ENCODE assay signal across 25 cellular contexts in the genomic region with DNA sequence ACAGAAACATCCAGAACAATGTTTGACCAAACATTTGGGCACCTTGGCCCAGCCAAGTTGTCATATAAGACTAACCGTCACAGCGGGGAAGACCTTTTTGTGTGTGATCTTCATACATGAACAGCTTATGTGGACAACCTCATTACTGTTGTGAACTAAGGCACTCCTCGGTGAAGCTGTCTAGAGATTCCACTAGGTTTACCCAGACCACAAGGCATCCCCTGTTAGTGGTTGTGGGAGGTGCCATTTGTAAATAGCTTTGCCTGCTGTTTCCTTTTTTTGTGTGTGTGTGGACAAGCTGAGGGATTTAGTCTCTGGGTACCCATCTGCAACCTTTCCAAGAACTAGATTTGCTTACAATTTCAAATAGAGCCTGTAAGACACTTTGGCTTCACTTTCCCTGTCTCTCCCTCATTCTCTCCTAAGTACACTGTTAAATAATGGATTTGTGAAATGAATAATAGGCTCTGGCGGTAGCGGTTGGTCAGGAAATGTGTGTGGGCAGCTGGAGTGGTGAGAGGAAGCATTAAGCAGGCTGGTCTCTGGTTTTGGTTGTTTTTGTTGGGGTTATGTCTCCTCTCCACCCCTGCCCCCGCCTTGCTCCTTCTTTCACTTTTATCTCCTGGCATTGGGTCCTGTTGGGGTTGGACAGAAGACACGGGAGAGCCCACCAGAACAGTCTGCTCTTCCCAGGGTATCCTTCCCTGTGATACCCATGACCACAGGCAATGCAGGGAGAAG.
DNase-seq lines count a peak whose midpoint lies in the region; ATAC-seq, FAIRE-seq and TF ChIP-seq lines count a peak whose summit lies in the region.
"Had no signal": no experiment of that assay in that cellular context is flagged by ENCODE, and none has a peak within 500 bp of the region (broad histone marks: within the 10 kb centered on the region; RNA-seq: fewer than 3 reads in every experiment).

No MANE protein-coding gene starts in this region.

- peak; percentile 45 for ATAC-seq in activated CD8-positive, alpha-beta memory T cell treated with anti-CD3 and anti-CD28 coated beads, Interleukin-2, amount 10 ng/mL, durations not matched to agents 7 days and 5 days
- no peak for ATAC-seq in HG03097 (IDR thresholded peaks at IDR 0.05; ENCODE audit: low FRiP score, unreplicated experiment)
- ATAC-seq: GM23338, K562, mucosa of descending colon, right lobe of liver had no signal

- H3K9me3 ChIP-seq in smooth muscle cell (replicated peaks; ENCODE audit: low read depth), result no peaks in the 10 kb centered on the region
- H3K9me3 ChIP-seq: mucosa of descending colon, right lobe of liver had no signal

- H3K36me3 ChIP-seq in smooth muscle cell (ENCODE audit: low read depth), result no peaks in the 10 kb centered on the region
- H3K36me3 ChIP-seq: neural progenitor cell, right lobe of liver had no signal

- no peak overlapping the region for H3K27ac ChIP-seq in smooth muscle cell (ENCODE audit: low read depth)
- H3K27ac ChIP-seq: neural progenitor cell, right lobe of liver had no signal

- peaks cover 26% of the 10 kb centered on the region for H3K27me3 ChIP-seq in smooth muscle cell (ENCODE audit: low read depth)
- H3K27me3 ChIP-seq: neural progenitor cell, right lobe of liver had no signal

- no peaks in the 10 kb centered on the region for H3K79me2 ChIP-seq in smooth muscle cell (ENCODE audit: low read depth)

- no peak overlapping the region for H2AFZ ChIP-seq in smooth muscle cell (ENCODE audit: low read depth)
- H2AFZ ChIP-seq: GM23338, neural progenitor cell had no signal

- peaks cover 2% of the 10 kb centered on the region for H3K9me3 Mint-ChIP-seq in activated CD8-positive, alpha-beta memory T cell treated with anti-CD3 and anti-CD28 coated beads, Interleukin-2, amount 10 ng/mL, durations not matched to agents 7 days and 5 days (ENCODE audit: low read depth)
- peaks cover 8% of the 10 kb centered on the region for H3K9me3 Mint-ChIP-seq in T-helper 2 cell treated with Interferon-gamma antibody and Interleukin-4, amounts not matched to agents 5 μg/mL and 100 μg/mL, for 36 hours
- H3K9me3 Mint-ChIP-seq in activated T-cell treated with anti-CD3 and anti-CD28 coated beads, Interleukin-2, amount 50 U/mL, for 24 hours, result no peaks in the 10 kb centered on the region
- H3K9me3 Mint-ChIP-seq: activated B cell treated with CpG ODN at 0.5 μM for 24 hours; activated naive CD4-positive, alpha-beta T cell treated with anti-CD3 and anti-CD28 coated beads for 36 hours; neural progenitor cell had no signal

- peak overlapping the region; percentile 63 for H3K27ac Mint-ChIP-seq in activated CD8-positive, alpha-beta memory T cell treated with anti-CD3 and anti-CD28 coated beads, Interleukin-2, amount 10 ng/mL, durations not matched to agents 7 days and 5 days
- H3K27ac Mint-ChIP-seq in T-helper 2 cell treated with Interferon-gamma antibody and Interleukin-4, amounts not matched to agents 5 μg/mL and 100 μg/mL, for 36 hours, result peak overlapping the region; percentile 56
- no peak overlapping the region for H3K27ac Mint-ChIP-seq in activated T-cell treated with anti-CD3 and anti-CD28 coated beads, Interleukin-2, amount 50 U/mL, for 24 hours
- H3K27ac Mint-ChIP-seq: activated B cell treated with CpG ODN at 0.5 μM for 24 hours; activated naive CD4-positive, alpha-beta T cell treated with anti-CD3 and anti-CD28 coated beads for 36 hours; GM23338; neural progenitor cell had no signal

- WGBS in smooth muscle cell (ENCODE audit: low lambda C conversion rate), result 53% methylated on average over 7 of the region's 7 CpGs

- H3K4me3 ChIP-seq in smooth muscle cell, result no peak overlapping the region
- H3K4me3 ChIP-seq: GM23338, K562, lung, mucosa of descending colon, neural progenitor cell, right lobe of liver had no signal

- no peaks in the 10 kb centered on the region for H3K4me1 ChIP-seq in smooth muscle cell (ENCODE audit: low read depth)
- H3K4me1 ChIP-seq: neural progenitor cell, right lobe of liver had no signal

- peak overlapping the region; percentile 28 for H3K4me2 ChIP-seq in smooth muscle cell
- H3K4me2 ChIP-seq: GM23338, neural progenitor cell had no signal

- peak overlapping the region; percentile 18 for H3K4me3 Mint-ChIP-seq in activated CD8-positive, alpha-beta memory T cell treated with anti-CD3 and anti-CD28 coated beads, Interleukin-2, amount 10 ng/mL, durations not matched to agents 7 days and 5 days
- H3K4me3 Mint-ChIP-seq in T-helper 2 cell treated with Interferon-gamma antibody and Interleukin-4, amounts not matched to agents 5 μg/mL and 100 μg/mL, for 36 hours, result peak overlapping the region; percentile 28
- H3K4me3 Mint-ChIP-seq in activated T-cell treated with anti-CD3 and anti-CD28 coated beads, Interleukin-2, amount 50 U/mL, for 24 hours, result no peak overlapping the region
- H3K4me3 Mint-ChIP-seq: activated B cell treated with CpG ODN at 0.5 μM for 24 hours; activated naive CD4-positive, alpha-beta T cell treated with anti-CD3 and anti-CD28 coated beads for 36 hours; CD4-positive, CD25-positive, alpha-beta regulatory T cell; GM23338; neural progenitor cell had no signal

- CTCF ChIA-PET in activated CD8-positive, alpha-beta memory T cell treated with anti-CD3 and anti-CD28 coated beads, Interleukin-2, amount 10 ng/mL, durations not matched to agents 7 days and 5 days (lab: Charles Lee), result interaction anchor here (2.9 kb wide), 1 partner anchor 12 kb away, joined by 6 read pairs; no protein-coding TSS in a partner anchor

- no peak for FAIRE-seq in GM19239 (lab: Jason Lieb, UNC)
- FAIRE-seq: K562 had no signal

- no peaks in the 10 kb centered on the region for H3K36me3 Mint-ChIP-seq in activated CD8-positive, alpha-beta memory T cell treated with anti-CD3 and anti-CD28 coated beads, Interleukin-2, amount 10 ng/mL, durations not matched to agents 7 days and 5 days
- H3K36me3 Mint-ChIP-seq in T-helper 2 cell treated with Interferon-gamma antibody and Interleukin-4, amounts not matched to agents 5 μg/mL and 100 μg/mL, for 36 hours (ENCODE audit: low read depth), result no peaks in the 10 kb centered on the region
- no peaks in the 10 kb centered on the region for H3K36me3 Mint-ChIP-seq in activated T-cell treated with anti-CD3 and anti-CD28 coated beads, Interleukin-2, amount 50 U/mL, for 24 hours (ENCODE audit: low read depth)
- H3K36me3 Mint-ChIP-seq: CD4-positive, CD25-positive, alpha-beta regulatory T cell; neural progenitor cell had no signal

- no peaks in the 10 kb centered on the region for H4K20me1 ChIP-seq in smooth muscle cell (ENCODE audit: low read depth)

- no peak overlapping the region for H3K9ac ChIP-seq in smooth muscle cell (ENCODE audit: low read depth)
- H3K9ac ChIP-seq: neural progenitor cell had no signal

- no peak for TF ChIP-seq CTCF in smooth muscle cell (IDR thresholded peaks at IDR 0.05; ENCODE audit: borderline replicate concordance, insufficient read depth, poor library complexity, severe bottlenecking)

- no peaks in the 10 kb centered on the region for H3K27me3 Mint-ChIP-seq in activated CD8-positive, alpha-beta memory T cell treated with anti-CD3 and anti-CD28 coated beads, Interleukin-2, amount 10 ng/mL, durations not matched to agents 7 days and 5 days
- no peaks in the 10 kb centered on the region for H3K27me3 Mint-ChIP-seq in T-helper 2 cell treated with Interferon-gamma antibody and Interleukin-4, amounts not matched to agents 5 μg/mL and 100 μg/mL, for 36 hours (ENCODE audit: low read depth)
- H3K27me3 Mint-ChIP-seq in activated T-cell treated with anti-CD3 and anti-CD28 coated beads, Interleukin-2, amount 50 U/mL, for 24 hours, result no peaks in the 10 kb centered on the region
- H3K27me3 Mint-ChIP-seq: activated B cell treated with CpG ODN at 0.5 μM for 24 hours; CD4-positive, CD25-positive, alpha-beta regulatory T cell had no signal

- peak; percentile 46 for DNase-seq in activated CD8-positive, alpha-beta memory T cell treated with anti-CD3 and anti-CD28 coated beads, Interleukin-2, amount 10 ng/mL, durations not matched to agents 7 days and 5 days
- DNase-seq in activated CD8-positive, alpha-beta memory T cell treated with anti-CD3 and anti-CD28 coated beads for 24 hours, result no peak
- DNase-seq in H4 (ENCODE audit: low spot score), result peak; percentile 52
- DNase-seq in T-helper 2 cell treated with Interferon-gamma antibody and Interleukin-4, amounts not matched to agents 5 μg/mL and 100 μg/mL, for 36 hours (ENCODE audit: low spot score), result no peak
- no peak for DNase-seq in smooth muscle cell (lab: John Stamatoyannopoulos, UW; ENCODE audit: unreplicated experiment)
- DNase-seq in GM19239 (ENCODE audit: insufficient read length, low spot score), result no peak
- no peak for DNase-seq in activated T-cell treated with anti-CD3 and anti-CD28 coated beads, Interleukin-2, amount 50 U/mL, for 24 hours
- DNase-seq: activated B cell treated with CpG ODN at 0.5 μM for 24 hours; activated naive CD4-positive, alpha-beta T cell treated with anti-CD3 and anti-CD28 coated beads for 36 hours; activated T-cell treated with anti-CD3 and anti-CD28 coated beads, Interleukin-2, amount 50 U/mL, for 48 hours; CD4-positive, CD25-positive, alpha-beta regulatory T cell; dermis blood vessel endothelial cell; DMS 273 treated with DMSO at 0.1 percent for 48 hours; GDM1; mucosa of descending colon; NCI-H1694; NCI-H524 treated with DMSO at 0.1 percent for 48 hours; right lobe of liver; stimulated activated CD4-positive, alpha-beta T cell treated with anti-CD3 and anti-CD28 coated beads, Interleukin-4, amount 100 ng/mL, for 4 hours; stimulated activated naive CD4-positive, alpha-beta T cell treated with Interleukin-2 at 50 U/mL for 16 hours had no signal

- no peaks in the 10 kb centered on the region for H3F3A ChIP-seq in smooth muscle cell (ENCODE audit: low read depth)

- H3K4me1 Mint-ChIP-seq in activated CD8-positive, alpha-beta memory T cell treated with anti-CD3 and anti-CD28 coated beads, Interleukin-2, amount 10 ng/mL, durations not matched to agents 7 days and 5 days, result peaks cover 20% of the 10 kb centered on the region
- H3K4me1 Mint-ChIP-seq in T-helper 2 cell treated with Interferon-gamma antibody and Interleukin-4, amounts not matched to agents 5 μg/mL and 100 μg/mL, for 36 hours (ENCODE audit: low read depth), result peaks cover 21% of the 10 kb centered on the region
- H3K4me1 Mint-ChIP-seq in activated T-cell treated with anti-CD3 and anti-CD28 coated beads, Interleukin-2, amount 50 U/mL, for 24 hours (ENCODE audit: low read depth), result peaks cover 7% of the 10 kb centered on the region
- H3K4me1 Mint-ChIP-seq: activated B cell treated with CpG ODN at 0.5 μM for 24 hours, GM23338, neural progenitor cell had no signal

Comparison
In these comparisons a context has a peak if more than half of its experiments do, and no peak if none do; other contexts are left out.
1. DNase-seq: peak in activated CD8-positive, alpha-beta memory T cell treated with anti-CD3 and anti-CD28 coated beads, Interleukin-2, amount 10 ng/mL, durations not matched to agents 7 days and 5 days (single experiment) and H4 (single experiment); none in activated CD8-positive, alpha-beta memory T cell treated with anti-CD3 and anti-CD28 coated beads for 24 hours (single experiment), T-helper 2 cell treated with Interferon-gamma antibody and Interleukin-4, amounts not matched to agents 5 μg/mL and 100 μg/mL, for 36 hours (single experiment), smooth muscle cell (single experiment), GM19239 (single experiment) and activated T-cell treated with anti-CD3 and anti-CD28 coated beads, Interleukin-2, amount 50 U/mL, for 24 hours (single experiment).